In the genomic region with DNA sequence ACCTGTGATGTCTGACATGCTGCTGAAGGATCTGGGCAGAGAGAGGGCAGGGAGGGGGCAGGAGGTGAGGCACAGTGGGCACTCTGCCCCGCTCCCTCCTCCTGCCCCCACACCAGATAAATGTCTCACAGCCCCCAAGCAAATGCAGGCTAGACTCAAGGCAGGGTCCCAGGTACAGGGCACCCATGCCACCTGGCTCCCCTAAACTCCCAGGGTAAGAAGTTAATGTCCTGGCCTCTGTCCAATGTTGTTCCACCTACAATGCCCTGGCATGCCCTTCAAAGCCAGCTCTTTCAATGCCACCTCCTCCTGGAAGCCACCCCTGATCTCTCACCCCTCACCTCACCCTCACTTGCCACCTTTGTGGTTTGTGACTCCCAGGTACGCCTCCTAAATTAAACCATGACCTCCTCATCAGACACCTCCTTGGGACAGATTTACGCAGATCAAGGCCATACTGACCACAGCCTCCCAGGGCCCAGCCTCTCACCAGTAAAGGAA, we compare ENCODE assay signal across 1 cellular context.
TF ChIP-seq lines count a peak whose summit lies in the region.

No MANE protein-coding gene starts in this region.

TF ChIP-seq in HEK293, 187 proteins besides CTCF, POLR2A, EP300 and RAD21 (continued from another document):
- TF ChIP-seq HIC1 (tag by site-specific recombination; IDR thresholded peaks at IDR 0.05) (peak; percentile 25; the same call in 1 of the 2 replicates), GLI4 (tag by site-specific recombination; IDR thresholded peaks at IDR 0.05) (peak; percentile 65; the same call in 1 of the 2 replicates)
- TF ChIP-seq, protein P1, sequence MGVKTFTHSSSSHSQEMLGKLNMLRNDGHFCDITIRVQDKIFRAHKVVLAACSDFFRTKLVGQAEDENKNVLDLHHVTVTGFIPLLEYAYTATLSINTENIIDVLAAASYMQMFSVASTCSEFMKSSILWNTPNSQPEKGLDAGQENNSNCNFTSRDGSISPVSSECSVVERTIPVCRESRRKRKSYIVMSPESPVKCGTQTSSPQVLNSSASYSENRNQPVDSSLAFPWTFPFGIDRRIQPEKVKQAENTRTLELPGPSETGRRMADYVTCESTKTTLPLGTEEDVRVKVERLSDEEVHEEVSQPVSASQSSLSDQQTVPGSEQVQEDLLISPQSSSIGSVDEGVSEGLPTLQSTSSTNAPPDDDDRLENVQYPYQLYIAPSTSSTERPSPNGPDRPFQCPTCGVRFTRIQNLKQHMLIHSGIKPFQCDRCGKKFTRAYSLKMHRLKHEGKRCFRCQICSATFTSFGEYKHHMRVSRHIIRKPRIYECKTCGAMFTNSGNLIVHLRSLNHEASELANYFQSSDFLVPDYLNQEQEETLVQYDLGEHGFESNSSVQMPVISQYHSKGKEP (tag by site-specific recombination; IDR thresholded peaks at IDR 0.05), result no peak
